ENCODE assay signal across 10 cellular contexts in genomic region chr7:129055861-129056464, GRCh38. TPM values are rescaled to one million over a fixed set of nuclear protein-coding genes. Genes with fewer than 3 reads are reported as not detected.
DNase-seq lines count a peak whose midpoint lies in the region; ATAC-seq, FAIRE-seq and TF ChIP-seq lines count a peak whose summit lies in the region.
"Had no signal": no experiment of that assay in that cellular context is flagged by ENCODE, and none has a peak within 500 bp of the region (broad histone marks: within the 10 kb centered on the region; RNA-seq: fewer than 3 reads in every experiment).

No MANE protein-coding gene starts in this region.

- no peaks in the 10 kb centered on the region for H3K9me3 Mint-ChIP-seq in effector memory CD8-positive, alpha-beta T cell

- no peaks in the 10 kb centered on the region for H3K9me2 ChIP-seq in DOHH2 (replicated peaks; ENCODE audit: control insufficient read depth, low read length)
- H3K9me2 ChIP-seq in Loucy (replicated peaks; ENCODE audit: low read depth, low read length), result no peaks in the 10 kb centered on the region

- H4K20me1 ChIP-seq in DOHH2 (ENCODE audit: control insufficient read depth, insufficient read depth, low read depth, low read length), result peaks cover 8% of the 10 kb centered on the region; the same call in 1 of the 2 replicates
- H4K20me1 ChIP-seq in Loucy (ENCODE audit: insufficient read depth, low read length, poor library complexity, severe bottlenecking), result peaks cover 27% of the 10 kb centered on the region
- H4K20me1 ChIP-seq in osteoblast (ENCODE audit: insufficient read depth, low read length), result peaks cover 8% of the 10 kb centered on the region

- no peaks in the 10 kb centered on the region for H3K9me3 ChIP-seq in DOHH2 (ENCODE audit: control insufficient read depth, insufficient read depth, low read length)
- H3K9me3 ChIP-seq in Loucy (ENCODE audit: insufficient read depth, low read depth, low read length), result no peaks in the 10 kb centered on the region
- no peaks in the 10 kb centered on the region for H3K9me3 ChIP-seq in osteoblast (ENCODE audit: low read depth, low read length)

- H3F3A ChIP-seq in DOHH2 (ENCODE audit: control insufficient read depth, insufficient read depth) (no peaks in the 10 kb centered on the region), Loucy (ENCODE audit: low read depth) (no peaks in the 10 kb centered on the region)

- peaks cover 45% of the 10 kb centered on the region for H3K79me2 ChIP-seq in DOHH2 (ENCODE audit: control insufficient read depth, low read length)
- peaks cover 41% of the 10 kb centered on the region for H3K79me2 ChIP-seq in Loucy (ENCODE audit: insufficient read depth, low read length)
- peaks cover 37% of the 10 kb centered on the region for H3K79me2 ChIP-seq in osteoblast (ENCODE audit: insufficient read depth, low read length)

- H3K27ac Mint-ChIP-seq in effector memory CD8-positive, alpha-beta T cell, result peak overlapping the region; percentile 97 to 99

- TF ChIP-seq CTCF in DOHH2 (IDR thresholded peaks at IDR 0.05; ENCODE audit: low read depth, low read length, poor library complexity, severe bottlenecking) (no peak), Loucy (conservative IDR thresholded peaks at IDR 0.05; ENCODE audit: low read length) (no peak), osteoblast (IDR thresholded peaks at IDR 0.05; ENCODE audit: extremely low read depth, low read depth, low read length) (no peak), GM13977 (IDR thresholded peaks at IDR 0.05; ENCODE audit: extremely low read depth, insufficient read depth, missing control alignments) (no peak)

- no peak for DNase-seq in effector memory CD8-positive, alpha-beta T cell
- no peak for DNase-seq in osteoblast (ENCODE audit: insufficient read length, low spot score, missing footprints)
- DNase-seq in frontal cortex (ENCODE audit: low spot score in 2 of 2), result no peak
- DNase-seq in NCI-H1930 (lab: John Stamatoyannopoulos, UW), result no peak
- DNase-seq in GM13977 (ENCODE audit: low spot score), result no peak
- no peak for DNase-seq in epidermal melanocyte (ENCODE audit: insufficient read length, low spot score)
- DNase-seq: hippocampal formation, Right ventricle myocardium superior had no signal

- H3K9ac ChIP-seq in Loucy (ENCODE audit: low read depth, low read length, poor library complexity, severe bottlenecking), result peak overlapping the region; percentile 89

- H3K4me1 Mint-ChIP-seq in effector memory CD8-positive, alpha-beta T cell (ENCODE audit: low read depth in 2 of 2), result peaks cover 15 to 21% of the 10 kb centered on the region in 2 donors

- H3K36me3 ChIP-seq in DOHH2 (ENCODE audit: control insufficient read depth, low read length) (peaks cover 17% of the 10 kb centered on the region), Loucy (ENCODE audit: insufficient read depth, low read length) (no peaks in the 10 kb centered on the region), osteoblast (ENCODE audit: insufficient read depth, low read length) (no peaks in the 10 kb centered on the region)

- H3K27me3 Mint-ChIP-seq in effector memory CD8-positive, alpha-beta T cell, result peaks cover 7 to 14% of the 10 kb centered on the region in 2 donors

- H3K27ac ChIP-seq in DOHH2 (ENCODE audit: low read depth, low read length) (no peak overlapping the region), osteoblast (ENCODE audit: low read depth, low read length) (no peak overlapping the region)

- H3K4me3 Mint-ChIP-seq in effector memory CD8-positive, alpha-beta T cell, result peak overlapping the region; percentile 94 to 98

- no peak for ATAC-seq in effector memory CD8-positive, alpha-beta T cell (replicated peaks)

- H2AFZ ChIP-seq in Loucy (ENCODE audit: low read length) (no peak overlapping the region), osteoblast (ENCODE audit: low read length) (peak overlapping the region; percentile 99)

- H3K4me3 ChIP-seq in DOHH2 (ENCODE audit: low read length), result peak overlapping the region; percentile 80
- H3K4me3 ChIP-seq in Loucy (ENCODE audit: low read length, poor library complexity, severe bottlenecking), result peak overlapping the region; percentile 86
- no peak overlapping the region for H3K4me3 ChIP-seq in osteoblast (ENCODE audit: insufficient read depth, low read length)

- H3K4me2 ChIP-seq in DOHH2 (ENCODE audit: low read length) (peak overlapping the region; percentile 90), Loucy (ENCODE audit: low read depth, low read length, poor library complexity, severe bottlenecking) (peak overlapping the region; percentile 96), osteoblast (ENCODE audit: insufficient read depth, low read length) (peak overlapping the region; percentile 97)

- FAIRE-seq in frontal cortex (lab: Jason Lieb, UNC), result no peak

- peaks cover 25% of the 10 kb centered on the region for H3K36me3 Mint-ChIP-seq in effector memory CD8-positive, alpha-beta T cell (ENCODE audit: insufficient read depth)

- H3K27me3 ChIP-seq in DOHH2 (ENCODE audit: control insufficient read depth, low read length), result peaks cover 12% of the 10 kb centered on the region
- no peaks in the 10 kb centered on the region for H3K27me3 ChIP-seq in Loucy (ENCODE audit: insufficient read depth, low read length, poor library complexity, severe bottlenecking)
- peaks cover 10% of the 10 kb centered on the region for H3K27me3 ChIP-seq in osteoblast (ENCODE audit: insufficient read depth, low read length)

- in situ Hi-C loops in GM13977 (cut with MboI; ENCODE audit: low pct_unique_long_range_greater_than_20kb, low sequenced_read_pairs, unreplicated experiment), result no loop called here

- H3K4me1 ChIP-seq in DOHH2 (ENCODE audit: control insufficient read depth, low read length), result peaks cover 36% of the 10 kb centered on the region
- H3K4me1 ChIP-seq in Loucy (ENCODE audit: insufficient read depth, low read length, poor library complexity, severe bottlenecking), result peaks cover 28% of the 10 kb centered on the region
- H3K4me1 ChIP-seq in osteoblast (ENCODE audit: insufficient read depth, low read length), result peaks cover 19% of the 10 kb centered on the region

RNA-seq across cellular contexts. Expression of gene TNPO3, which starts 1.1 kb away (rescaled TPM):
- total RNA-seq in osteoblast (54.5 and 56.1 TPM in 2 replicates), frontal cortex (101 TPM)
